Comparison of ENCODE assay signal across 8 cellular contexts in the genomic region with DNA sequence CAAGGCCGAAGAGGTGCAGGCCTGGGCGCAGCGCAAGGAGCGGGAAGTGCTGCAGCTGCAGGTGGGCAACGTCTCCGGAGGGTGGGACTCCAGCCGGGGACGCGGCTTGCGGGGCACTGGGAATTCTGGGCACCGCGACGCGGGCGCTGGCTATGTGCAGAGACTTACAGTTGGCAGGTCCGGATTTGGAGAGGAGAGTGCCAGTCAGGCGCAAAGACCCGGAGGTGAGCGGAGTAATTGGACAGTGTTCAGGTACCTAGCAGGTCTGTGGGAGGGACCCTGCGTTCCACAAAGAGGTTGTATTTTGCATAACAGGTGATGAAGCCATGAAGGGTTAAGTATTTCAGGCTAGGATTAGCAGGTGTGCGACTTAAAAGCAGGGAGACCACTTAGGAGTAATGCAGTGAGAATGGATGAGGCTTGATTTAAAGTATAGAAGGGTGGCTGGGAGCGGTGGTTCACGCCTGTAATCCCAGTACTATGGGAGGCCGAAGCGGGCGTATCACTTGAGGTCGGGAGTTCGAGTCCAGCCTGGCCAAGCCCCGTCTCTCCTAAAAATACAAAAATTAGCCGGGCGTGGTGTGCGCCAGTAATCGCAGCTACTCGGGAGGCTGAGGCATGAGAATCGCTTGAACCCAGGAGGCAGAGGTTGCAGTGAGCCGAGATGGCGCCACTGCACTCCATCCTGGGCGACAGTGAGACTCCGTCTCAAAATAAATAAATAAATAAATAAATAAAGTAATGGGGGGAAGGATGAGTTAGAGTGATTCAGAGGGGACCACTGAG. TPM values are rescaled to one million over a fixed set of nuclear protein-coding genes. Genes with fewer than 3 reads are reported as not detected.
DNase-seq lines count a peak whose midpoint lies in the region; ATAC-seq and TF ChIP-seq lines count a peak whose summit lies in the region.

No MANE protein-coding gene starts in this region.

- H3K4me2 ChIP-seq in OCI-LY3 (ENCODE audit: low read length), result peak overlapping the region; percentile 69

- H3K27me3 ChIP-seq in CD4-positive, CD25-positive, alpha-beta regulatory T cell (ENCODE audit: control insufficient read depth, insufficient read depth, low read length), result no peaks in the 10 kb centered on the region
- H3K27me3 ChIP-seq in OCI-LY3 (ENCODE audit: low read depth, low read length) (no peaks in the 10 kb centered on the region), mucosa of stomach (ENCODE audit: control insufficient read depth, insufficient read depth, low read length) (no peaks in the 10 kb centered on the region)

- peaks cover 6% of the 10 kb centered on the region for H3K36me3 Mint-ChIP-seq in CD4-positive, CD25-positive, alpha-beta regulatory T cell
- H3K36me3 Mint-ChIP-seq in dendritic cell treated with granulocyte-macrophage colony-stimulating factor and Interleukin-4, amounts not matched to agents 40 ng/mL and 50 ng/mL, for 4 days (ENCODE audit: low read depth), result peaks cover 55% of the 10 kb centered on the region

- peaks cover 23% of the 10 kb centered on the region for H3K4me1 ChIP-seq in CD4-positive, CD25-positive, alpha-beta regulatory T cell (ENCODE audit: control insufficient read depth, insufficient read depth, low read length, poor library complexity, severe bottlenecking)
- H3K4me1 ChIP-seq in OCI-LY3 (ENCODE audit: low read length) (peaks cover 13% of the 10 kb centered on the region), mucosa of stomach (ENCODE audit: control insufficient read depth, insufficient read depth, low read length) (peaks cover 15% of the 10 kb centered on the region)

- H3K9me3 ChIP-seq in CD4-positive, CD25-positive, alpha-beta regulatory T cell (ENCODE audit: control insufficient read depth in 2 of 2, low read length in 2 of 2), result no peaks in the 10 kb centered on the region
- no peaks in the 10 kb centered on the region for H3K9me3 ChIP-seq in OCI-LY3 (ENCODE audit: insufficient read depth, low read length)
- H3K9me3 ChIP-seq in mucosa of stomach (ENCODE audit: control insufficient read depth, low read length), result no peaks in the 10 kb centered on the region

- peaks cover 21% of the 10 kb centered on the region for H3K79me2 ChIP-seq in OCI-LY3 (ENCODE audit: low read length)

- ATAC-seq in CD4-positive, CD25-positive, alpha-beta regulatory T cell (ENCODE audit: low read depth in 2 of 2), result no peak
- ATAC-seq in HG03025 (IDR thresholded peaks at IDR 0.05; ENCODE audit: low FRiP score, unreplicated experiment), result peak; percentile 9
- ATAC-seq in HG03342 (IDR thresholded peaks at IDR 0.05; ENCODE audit: unreplicated experiment), result no peak

- H3K9ac ChIP-seq in OCI-LY3 (ENCODE audit: low read length) (peak overlapping the region; percentile 83), mucosa of stomach (ENCODE audit: low read length) (peak overlapping the region; percentile 70)

- peak overlapping the region; percentile 87 to 95 (median 92) for H3K4me3 Mint-ChIP-seq in CD4-positive, CD25-positive, alpha-beta regulatory T cell
- peak overlapping the region; percentile 80 for H3K4me3 Mint-ChIP-seq in dendritic cell treated with granulocyte-macrophage colony-stimulating factor and Interleukin-4, amounts not matched to agents 40 ng/mL and 50 ng/mL, for 4 days

- peaks cover 10 to 24% (median 15%) of the 10 kb centered on the region in 4 donors for H3K4me1 Mint-ChIP-seq in CD4-positive, CD25-positive, alpha-beta regulatory T cell
- peaks cover 25% of the 10 kb centered on the region for H3K4me1 Mint-ChIP-seq in dendritic cell treated with granulocyte-macrophage colony-stimulating factor and Interleukin-4, amounts not matched to agents 40 ng/mL and 50 ng/mL, for 4 days (ENCODE audit: low read depth)

- H4K20me1 ChIP-seq in OCI-LY3 (ENCODE audit: insufficient read depth, low read length), result no peaks in the 10 kb centered on the region; the same call in 1 of the 2 replicates

- H3K9me3 Mint-ChIP-seq in CD4-positive, CD25-positive, alpha-beta regulatory T cell, result peaks cover 0 to 1% (median 0%) of the 10 kb centered on the region in 7 donors
- no peaks in the 10 kb centered on the region for H3K9me3 Mint-ChIP-seq in dendritic cell treated with granulocyte-macrophage colony-stimulating factor and Interleukin-4, amounts not matched to agents 40 ng/mL and 50 ng/mL, for 4 days

- intact Hi-C loops in dendritic cell treated with granulocyte-macrophage colony-stimulating factor and Interleukin-4, amounts not matched to agents 40 ng/mL and 50 ng/mL, for 4 days (cut with micrococcal nuclease), result no loop called here

- no peaks in the 10 kb centered on the region for H3K27me3 Mint-ChIP-seq in CD4-positive, CD25-positive, alpha-beta regulatory T cell
- H3K27me3 Mint-ChIP-seq in dendritic cell treated with granulocyte-macrophage colony-stimulating factor and Interleukin-4, amounts not matched to agents 40 ng/mL and 50 ng/mL, for 4 days, result no peaks in the 10 kb centered on the region

- H3K36me3 ChIP-seq in CD4-positive, CD25-positive, alpha-beta regulatory T cell (ENCODE audit: control insufficient read depth, insufficient read depth, low read length), result peaks cover 17% of the 10 kb centered on the region
- peaks cover 30% of the 10 kb centered on the region for H3K36me3 ChIP-seq in OCI-LY3 (replicated peaks; ENCODE audit: low read depth, low read length)
- H3K36me3 ChIP-seq in mucosa of stomach (ENCODE audit: control insufficient read depth, insufficient read depth, low read length), result peaks cover 9% of the 10 kb centered on the region

- H3K4me3 ChIP-seq in CD4-positive, CD25-positive, alpha-beta regulatory T cell (ENCODE audit: low read depth, low read length), result peak overlapping the region; percentile 67
- H3K4me3 ChIP-seq in OCI-LY3 (ENCODE audit: low read length) (peak overlapping the region; percentile 95), mucosa of stomach (ENCODE audit: low read length) (peak overlapping the region; percentile 79)

- H3K27ac Mint-ChIP-seq in CD4-positive, CD25-positive, alpha-beta regulatory T cell, result peak overlapping the region in 2 of 3 donors; percentile 48 to 51
- H3K27ac Mint-ChIP-seq in dendritic cell treated with granulocyte-macrophage colony-stimulating factor and Interleukin-4, amounts not matched to agents 40 ng/mL and 50 ng/mL, for 4 days, result peak overlapping the region; percentile 88

- peak overlapping the region; percentile 85; the same call in 1 of the 2 replicates for H2AFZ ChIP-seq in OCI-LY3 (ENCODE audit: low read depth, low read length)

- peak overlapping the region; percentile 74 for H3K27ac ChIP-seq in CD4-positive, CD25-positive, alpha-beta regulatory T cell (ENCODE audit: insufficient read depth, low read length, poor library complexity, severe bottlenecking)
- H3K27ac ChIP-seq in OCI-LY3 (ENCODE audit: low read length), result peak overlapping the region; percentile 55

- TF ChIP-seq CTCF in OCI-LY3 (IDR thresholded peaks at IDR 0.05; ENCODE audit: low read depth, low read length), result no peak

- DNase-seq in CD4-positive, CD25-positive, alpha-beta regulatory T cell, result peak in 1 of 3 donors; percentile 41
- DNase-seq in CD1c-positive myeloid dendritic cell (ENCODE audit: extremely low spot score), result no peak
- DNase-seq in stimulated activated naive CD4-positive, alpha-beta T cell treated with Interleukin-2 at 50 U/mL for 16 hours (lab: John Stamatoyannopoulos, UW), result no peak

RNA-seq across cellular contexts. Expression of a gene that starts 1.0 kb away (rescaled TPM):
- 17.6 TPM for total RNA-seq in CD4-positive, CD25-positive, alpha-beta regulatory T cell
- 10 to 100 TPM; 69.6 to 78.8 (median 72.7) TPM for polyA plus RNA-seq in CD4-positive, CD25-positive, alpha-beta regulatory T cell

RNA-seq across cellular contexts. Expression of a gene that starts 3.4 kb away (rescaled TPM):
- 1.9 TPM for total RNA-seq in CD4-positive, CD25-positive, alpha-beta regulatory T cell
- not detected for polyA plus RNA-seq in CD4-positive, CD25-positive, alpha-beta regulatory T cell

RNA-seq across cellular contexts. Expression of a gene that starts 24.6 kb away (rescaled TPM):
- not detected for total RNA-seq in CD4-positive, CD25-positive, alpha-beta regulatory T cell
- under 1 TPM in 3 of 4 donors, not detected in 1; 0.50 to 0.83 (median 0.61) TPM for polyA plus RNA-seq in CD4-positive, CD25-positive, alpha-beta regulatory T cell

RNA-seq across cellular contexts. Expression of a gene that starts 37.7 kb away (rescaled TPM):
- total RNA-seq in CD4-positive, CD25-positive, alpha-beta regulatory T cell, result 1.4 TPM
- not detected for polyA plus RNA-seq in CD4-positive, CD25-positive, alpha-beta regulatory T cell
